ENCODE assay signal across 30 cellular contexts in the genomic region with DNA sequence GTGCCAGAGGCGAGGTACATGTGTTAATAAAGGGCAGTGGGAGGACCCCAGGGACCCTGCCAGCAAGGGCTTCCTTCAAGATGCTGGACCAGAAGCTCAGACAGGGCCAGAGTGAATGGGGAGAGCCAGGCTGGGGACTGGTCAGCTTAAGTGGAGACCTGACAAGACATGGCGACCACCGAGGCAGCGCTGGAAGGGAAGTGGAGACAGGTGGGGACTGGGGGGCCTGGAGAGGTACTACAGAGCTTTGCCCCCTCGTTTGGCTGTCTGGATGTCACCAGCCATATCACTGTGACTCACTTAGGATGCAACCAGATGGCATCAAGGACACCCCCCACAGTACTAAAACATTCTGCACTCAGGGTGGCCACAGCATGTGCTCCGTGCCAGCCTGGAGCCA.
"Had no signal": no experiment of that assay in that cellular context is flagged by ENCODE, and none has a peak within 500 bp of the region (broad histone marks: within the 10 kb centered on the region; RNA-seq: fewer than 3 reads in every experiment).

No MANE protein-coding gene starts in this region.

- DNase-seq: activated CD4-positive, alpha-beta memory T cell treated with anti-CD3 and anti-CD28 coated beads for 36 hours; activated CD4-positive, alpha-beta T cell treated with anti-CD3 and anti-CD28 coated beads for 48 hours; activated CD8-positive, alpha-beta memory T cell treated with anti-CD3 and anti-CD28 coated beads, Interleukin-2, amount 50 U/mL, for 48 hours; activated naive CD8-positive, alpha-beta T cell treated with anti-CD3 and anti-CD28 coated beads, Interleukin-2, amount 50 U/mL, for 24 hours; activated T-cell treated with anti-CD3 and anti-CD28 coated beads, Interleukin-2, amount 50 U/mL, for 4 hours; amygdala; effector CD8-positive, alpha-beta T cell; kidney glomerular epithelial cell; left lung; mucosa of descending colon; small intestine; stimulated activated CD4-positive, alpha-beta T cell treated with anti-CD3 and anti-CD28 coated beads, Interleukin-2, amount 100 ng/mL, for 24 hours; stimulated activated naive B cell treated with anti-CD40 and anti-IgM and Interleukin-4, amounts not matched to agents 10 μg/mL and 1 μg/mL and 100 μg/mL, for 72 hours; stomach; SW 1271; T-helper 9 cell; transverse colon; uterus; WERI-Rb-1 had no signal

- H3K4me3 Mint-ChIP-seq: activated CD4-positive, alpha-beta memory T cell treated with anti-CD3 and anti-CD28 coated beads for 36 hours; activated naive CD4-positive, alpha-beta T cell treated with anti-CD3 and anti-CD28 coated beads, Interleukin-2, amount 50 U/mL, for 24 hours; activated naive CD8-positive, alpha-beta T cell treated with anti-CD3 and anti-CD28 coated beads, Interleukin-2, amount 50 U/mL, for 24 hours; activated T-cell treated with anti-CD3 and anti-CD28 coated beads, Interleukin-2, amount 50 U/mL, for 4 hours; natural killer cell treated with Interleukin-12 subunit alpha and Interleukin-12 subunit beta and Interleukin-15 and Interleukin-18, amount 100 ng/mL, for 72 hours; stimulated activated naive B cell treated with anti-CD40 and anti-IgM and Interleukin-4, amounts not matched to agents 10 μg/mL and 1 μg/mL and 100 μg/mL, for 72 hours; T-helper 1 cell treated with Interleukin-12 subunit alpha and Interleukin-12 subunit beta and Interleukin-4 antibody, amounts not matched to agents 30 μg/mL and 1 μg/mL, for 36 hours had no signal

- H3K27ac ChIP-seq: breast epithelium, left lung, suprapubic skin, transverse colon, uterus, WERI-Rb-1 had no signal

- H3K9me3 Mint-ChIP-seq: activated naive CD4-positive, alpha-beta T cell treated with anti-CD3 and anti-CD28 coated beads, Interleukin-2, amount 50 U/mL, for 24 hours; activated T-helper 2 cell treated with anti-CD3 and anti-CD28 coated beads, Interferon-gamma antibody, Interleukin-2, Interleukin-4, amounts not matched to agents 10 μg/mL and 5 μg/mL and 100 μg/mL, durations not matched to agents 14 hours and 24 hours and 36 hours; natural killer cell treated with Interleukin-12 subunit alpha and Interleukin-12 subunit beta and Interleukin-15 and Interleukin-18, amount 100 ng/mL, for 72 hours; T-helper 1 cell treated with Interleukin-12 subunit alpha and Interleukin-12 subunit beta and Interleukin-4 antibody, amounts not matched to agents 30 μg/mL and 1 μg/mL, for 36 hours had no signal

- FAIRE-seq: colon, small intestine, TTC549 had no signal

- H3K9me3 ChIP-seq: left lung, mucosa of descending colon, stomach, suprapubic skin, transverse colon, uterus had no signal

- H3K4me1 ChIP-seq: breast epithelium, left lung, suprapubic skin, uterus had no signal

- ATAC-seq: activated CD4-positive, CD25-positive, alpha-beta regulatory T cell treated with anti-CD3 and anti-CD28 coated beads, Interleukin-2, amount 50 U/mL, for 24 hours; activated naive CD8-positive, alpha-beta T cell treated with anti-CD3 and anti-CD28 coated beads, Interleukin-2, amount 50 U/mL, for 24 hours; activated T-cell treated with anti-CD3 and anti-CD28 coated beads, Interleukin-2, amount 50 U/mL, for 4 hours; left lung; mucosa of descending colon; sciatic nerve; stimulated activated naive B cell treated with anti-CD40 and anti-IgM and Interleukin-4, amounts not matched to agents 10 μg/mL and 1 μg/mL and 100 μg/mL, for 72 hours had no signal

- H3K27me3 ChIP-seq: breast epithelium, transverse colon, uterus had no signal

- H3K27ac Mint-ChIP-seq: activated CD4-positive, alpha-beta memory T cell treated with anti-CD3 and anti-CD28 coated beads for 36 hours; activated naive CD4-positive, alpha-beta T cell treated with anti-CD3 and anti-CD28 coated beads, Interleukin-2, amount 50 U/mL, for 24 hours; activated naive CD8-positive, alpha-beta T cell treated with anti-CD3 and anti-CD28 coated beads, Interleukin-2, amount 50 U/mL, for 24 hours; activated T-helper 2 cell treated with anti-CD3 and anti-CD28 coated beads, Interferon-gamma antibody, Interleukin-2, Interleukin-4, amounts not matched to agents 10 μg/mL and 5 μg/mL and 100 μg/mL, durations not matched to agents 14 hours and 24 hours and 36 hours; natural killer cell treated with Interleukin-12 subunit alpha and Interleukin-12 subunit beta and Interleukin-15 and Interleukin-18, amount 100 ng/mL, for 72 hours; progenitor cell of endocrine pancreas; stimulated activated naive B cell treated with anti-CD40 and anti-IgM and Interleukin-4, amounts not matched to agents 10 μg/mL and 1 μg/mL and 100 μg/mL, for 72 hours; T-helper 1 cell treated with Interleukin-12 subunit alpha and Interleukin-12 subunit beta and Interleukin-4 antibody, amounts not matched to agents 30 μg/mL and 1 μg/mL, for 36 hours had no signal

- H3K4me1 Mint-ChIP-seq: activated naive CD4-positive, alpha-beta T cell treated with anti-CD3 and anti-CD28 coated beads, Interleukin-2, amount 50 U/mL, for 24 hours; activated naive CD8-positive, alpha-beta T cell treated with anti-CD3 and anti-CD28 coated beads, Interleukin-2, amount 50 U/mL, for 24 hours; stimulated activated naive B cell treated with anti-CD40 and anti-IgM and Interleukin-4, amounts not matched to agents 10 μg/mL and 1 μg/mL and 100 μg/mL, for 72 hours had no signal

- H3K36me3 Mint-ChIP-seq: activated CD4-positive, alpha-beta memory T cell treated with anti-CD3 and anti-CD28 coated beads for 36 hours; activated naive CD4-positive, alpha-beta T cell treated with anti-CD3 and anti-CD28 coated beads, Interleukin-2, amount 50 U/mL, for 24 hours; natural killer cell treated with Interleukin-12 subunit alpha and Interleukin-12 subunit beta and Interleukin-15 and Interleukin-18, amount 100 ng/mL, for 72 hours; stimulated activated naive B cell treated with anti-CD40 and anti-IgM and Interleukin-4, amounts not matched to agents 10 μg/mL and 1 μg/mL and 100 μg/mL, for 72 hours had no signal

- H3K4me3 ChIP-seq: breast epithelium, left lung, mucosa of descending colon, stomach, suprapubic skin, transverse colon, uterus had no signal

- H3K36me3 ChIP-seq: breast epithelium, left lung, stomach, suprapubic skin, transverse colon, uterus, WERI-Rb-1 had no signal
